ENCODE assay signal across 13 cellular contexts in the genomic region with DNA sequence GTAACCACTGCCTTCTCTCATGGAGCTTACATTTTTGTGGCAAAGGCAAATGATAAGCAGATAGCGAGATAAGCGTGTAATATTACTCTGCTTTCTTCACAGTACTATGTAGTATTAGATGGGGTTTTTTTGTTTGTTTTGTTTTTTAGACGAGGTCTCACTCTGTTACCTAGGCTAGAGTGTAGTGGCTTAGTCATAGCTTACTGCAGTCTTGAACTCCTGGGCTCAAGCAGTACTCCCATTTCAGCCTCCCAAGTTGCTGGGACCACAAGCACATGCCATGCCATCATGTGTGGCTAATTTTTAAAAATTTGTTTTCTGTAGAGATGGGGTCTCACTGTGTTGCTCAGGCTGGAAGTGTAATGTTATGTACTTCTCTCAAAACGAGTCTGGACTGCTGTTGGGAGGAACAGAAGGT. TPM values are rescaled to one million over a fixed set of nuclear protein-coding genes. Genes with fewer than 3 reads are reported as not detected.
DNase-seq lines count a peak whose midpoint lies in the region; ATAC-seq, FAIRE-seq and TF ChIP-seq lines count a peak whose summit lies in the region.
"Had no signal": no experiment of that assay in that cellular context is flagged by ENCODE, and none has a peak within 500 bp of the region (broad histone marks: within the 10 kb centered on the region; RNA-seq: fewer than 3 reads in every experiment).

No MANE protein-coding gene starts in this region.

- no peaks in the 10 kb centered on the region for H3K36me3 ChIP-seq in left ventricle myocardium inferior
- no peaks in the 10 kb centered on the region for H3K36me3 ChIP-seq in thoracic aorta
- H3K36me3 ChIP-seq: ovary had no signal

- no peaks in the 10 kb centered on the region for H3K27me3 Mint-ChIP-seq in activated naive CD4-positive, alpha-beta T cell treated with anti-CD3 and anti-CD28 coated beads, Interleukin-2, amount 10 ng/mL, durations not matched to agents 7 days and 5 days
- H3K27me3 Mint-ChIP-seq in T-helper 17 cell, result no peaks in the 10 kb centered on the region

- no peak for FAIRE-seq in D721Med (lab: Jason Lieb, UNC)
- FAIRE-seq: G401.6 had no signal

- intact Hi-C loops in left ventricle myocardium inferior (cut with micrococcal nuclease), result no loop called here

- H3K4me1 ChIP-seq in left ventricle myocardium inferior (peaks cover 95% of the 10 kb centered on the region), thoracic aorta (ENCODE audit: control insufficient read depth in 1 of 2, low read depth in 2 of 2) (peaks cover 75 to 88% of the 10 kb centered on the region in 2 donors)

- CTCF ChIA-PET in activated naive CD4-positive, alpha-beta T cell treated with anti-CD3 and anti-CD28 coated beads, Interleukin-2, amount 10 ng/mL, durations not matched to agents 7 days and 5 days (lab: Charles Lee), result interaction anchor here (0.9 to 1.8 kb wide), 4 partner anchors 8 to 183 kb away, joined by 3 to 4 read pairs (median 4); no protein-coding TSS in a partner anchor

- H3K9me3 ChIP-seq in T-helper 17 cell (ENCODE audit: control insufficient read depth, low read length, poor library complexity, severe bottlenecking) (no peaks in the 10 kb centered on the region), left ventricle myocardium inferior (replicated peaks) (no peaks in the 10 kb centered on the region), thoracic aorta (no peaks in the 10 kb centered on the region)
- H3K9me3 ChIP-seq: ovary had no signal

- peaks cover 82% of the 10 kb centered on the region for H3K4me1 Mint-ChIP-seq in activated naive CD4-positive, alpha-beta T cell treated with anti-CD3 and anti-CD28 coated beads, Interleukin-2, amount 10 ng/mL, durations not matched to agents 7 days and 5 days
- peaks cover 60% of the 10 kb centered on the region for H3K4me1 Mint-ChIP-seq in T-helper 17 cell

- no peak for DNase-seq in activated naive CD4-positive, alpha-beta T cell treated with anti-CD3 and anti-CD28 coated beads, Interleukin-2, amount 10 ng/mL, durations not matched to agents 7 days and 5 days
- no peak for DNase-seq in activated naive CD4-positive, alpha-beta T cell (lab: John Stamatoyannopoulos, UW)
- no peak for DNase-seq in T-helper 17 cell
- DNase-seq in left ventricle myocardium inferior, result no peak
- no peak for DNase-seq in thoracic aorta (ENCODE audit: low spot score)
- no peak for DNase-seq in D721Med (ENCODE audit: insufficient read length, low spot score)
- no peak for DNase-seq in NK-92 treated with Interleukin-12 subunit alpha and Interleukin-12 subunit beta, amount 100 ng/mL, for 24 hours (lab: John Stamatoyannopoulos, UW)
- DNase-seq: left cardiac atrium; NCI-H1694; ovary; stimulated activated CD4-positive, alpha-beta T cell treated with anti-CD3 and anti-CD28 coated beads, Interleukin-4, amount 100 ng/mL, for 1 hour had no signal

- H3K27me3 ChIP-seq in left ventricle myocardium inferior (ENCODE audit: low read depth) (no peaks in the 10 kb centered on the region), thoracic aorta (replicated peaks; ENCODE audit: insufficient read depth) (no peaks in the 10 kb centered on the region)
- H3K27me3 ChIP-seq: ovary had no signal

- TF ChIP-seq CTCF in left ventricle myocardium inferior (IDR thresholded peaks at IDR 0.05; ENCODE audit: borderline replicate concordance), result no peak
- TF ChIP-seq CTCF in thoracic aorta (IDR thresholded peaks at IDR 0.05), result no peak
- TF ChIP-seq CTCF in D721Med (IDR thresholded peaks at IDR 0.05; ENCODE audit: insufficient read depth, missing control alignments), result no peak

- peak overlapping the region; percentile 18 for H3K4me3 ChIP-seq in left ventricle myocardium inferior
- H3K4me3 ChIP-seq in thoracic aorta, result peak overlapping the region; percentile 23
- H3K4me3 ChIP-seq: ovary had no signal

- peak overlapping the region; percentile 71 for H3K27ac ChIP-seq in left ventricle myocardium inferior (replicated peaks)
- H3K27ac ChIP-seq in thoracic aorta, result peak overlapping the region; percentile 43 to 60
- H3K27ac ChIP-seq: ovary had no signal

- ATAC-seq in T-helper 17 cell (peak; percentile 70), thoracic aorta (ENCODE audit: insufficient number of reproducible peaks, low FRiP score, low read depth) (no peak), GM21786 (IDR thresholded peaks at IDR 0.05; ENCODE audit: unreplicated experiment) (no peak)

- peak overlapping the region; percentile 53 for H3K27ac Mint-ChIP-seq in activated naive CD4-positive, alpha-beta T cell treated with anti-CD3 and anti-CD28 coated beads, Interleukin-2, amount 10 ng/mL, durations not matched to agents 7 days and 5 days
- peak overlapping the region; percentile 92 for H3K27ac Mint-ChIP-seq in T-helper 17 cell

- peaks cover 23% of the 10 kb centered on the region for H3K36me3 Mint-ChIP-seq in activated naive CD4-positive, alpha-beta T cell treated with anti-CD3 and anti-CD28 coated beads, Interleukin-2, amount 10 ng/mL, durations not matched to agents 7 days and 5 days
- H3K36me3 Mint-ChIP-seq in T-helper 17 cell (ENCODE audit: low read depth), result peaks cover 8% of the 10 kb centered on the region

- H3K9me3 Mint-ChIP-seq in activated naive CD4-positive, alpha-beta T cell treated with anti-CD3 and anti-CD28 coated beads, Interleukin-2, amount 10 ng/mL, durations not matched to agents 7 days and 5 days, result no peaks in the 10 kb centered on the region

- H3K4me3 Mint-ChIP-seq in activated naive CD4-positive, alpha-beta T cell treated with anti-CD3 and anti-CD28 coated beads, Interleukin-2, amount 10 ng/mL, durations not matched to agents 7 days and 5 days, result no peak overlapping the region
- H3K4me3 Mint-ChIP-seq in T-helper 17 cell, result peak overlapping the region; percentile 69

RNA-seq across cellular contexts. Expression of a gene that starts 22.9 kb away (rescaled TPM):
- total RNA-seq in T-helper 17 cell (100 to 1,000 TPM; 641 to 725 TPM), left ventricle myocardium inferior (172 TPM), thoracic aorta (1,000 to 10,000 TPM in 1 of 2 donors, 100 to 1,000 TPM in 1; 783 to 1,062 TPM)
